8 cellular contexts compared by ENCODE assay signal in the genomic region with DNA sequence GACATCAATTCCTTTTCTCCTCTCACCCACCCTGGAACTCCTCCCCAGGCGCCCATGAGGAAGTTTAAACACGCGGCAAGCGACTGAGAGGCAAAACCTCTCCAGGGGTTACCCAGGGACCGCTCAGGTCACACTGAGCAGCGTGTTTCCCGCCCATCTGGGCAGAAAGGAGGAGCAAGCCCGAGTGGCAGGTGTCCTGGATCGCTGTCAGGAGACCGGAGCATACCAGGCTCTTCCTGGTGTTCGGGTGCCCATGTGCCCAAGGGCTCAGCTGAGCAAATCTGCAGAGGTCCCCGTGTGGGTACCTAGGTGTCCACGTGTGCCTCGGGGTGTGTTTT. TPM values are rescaled to one million over a fixed set of nuclear protein-coding genes. Genes with fewer than 3 reads are reported as not detected.
A peak's percentile ranks its signal among the peaks of the same experiment; 100 is the strongest.
DNase-seq lines count a peak whose midpoint lies in the region; ATAC-seq and TF ChIP-seq lines count a peak whose summit lies in the region.

No MANE protein-coding gene starts in this region.

- H3K9me3 Mint-ChIP-seq in CD4-positive, alpha-beta T cell, result no peaks in the 10 kb centered on the region
- H3K9me3 Mint-ChIP-seq in MCF 10A (ENCODE audit: unreplicated experiment), result no peaks in the 10 kb centered on the region

- peak overlapping the region; percentile 81 for H3K9ac ChIP-seq in NT2/D1 (ENCODE audit: insufficient read length, low read depth)

- no peaks in the 10 kb centered on the region for H3K4me1 ChIP-seq in NT2/D1 (ENCODE audit: insufficient read depth, insufficient read length)

- peaks cover 22% of the 10 kb centered on the region for H3K4me1 Mint-ChIP-seq in CD4-positive, alpha-beta T cell (ENCODE audit: low read depth)
- peaks cover 7% of the 10 kb centered on the region for H3K4me1 Mint-ChIP-seq in MCF 10A (ENCODE audit: insufficient read depth, unreplicated experiment)

- peak overlapping the region; percentile 93 for H3K4me3 ChIP-seq in NT2/D1 (ENCODE audit: insufficient read length, low read depth)

- no peak for TF ChIP-seq CTCF in CD4-positive, alpha-beta T cell (IDR thresholded peaks at IDR 0.05)
- no peak for TF ChIP-seq CTCF in MCF 10A (IDR thresholded peaks at IDR 0.05; ENCODE audit: unreplicated experiment)
- TF ChIP-seq CTCF in GM13976 (IDR thresholded peaks at IDR 0.05; ENCODE audit: borderline replicate concordance, control extremely low read depth, extremely low read depth, insufficient read depth, missing control alignments), result no peak

- peak in 5 of 10 experiments; percentile 14 to 28 (median 19) for DNase-seq in CD4-positive, alpha-beta T cell
- no peak for DNase-seq in NT2/D1 (ENCODE audit: low read depth, low spot score)
- DNase-seq in MCF 10A (ENCODE audit: unreplicated experiment), result peak; percentile 51
- DNase-seq in left colon, result peak; percentile 66 to 67
- peak in 2 of 3 donors; percentile 33 to 40 for DNase-seq in stimulated activated CD4-positive, alpha-beta T cell treated with anti-CD3 and anti-CD28 coated beads, TNF-alpha, amount 100 ng/mL, for 48 hours (ENCODE audit: low read depth in 3 of 3)
- no peak for DNase-seq in GM13976 (ENCODE audit: low spot score)

- no peaks in the 10 kb centered on the region for H3K27me3 Mint-ChIP-seq in CD4-positive, alpha-beta T cell
- H3K27me3 Mint-ChIP-seq in MCF 10A (ENCODE audit: insufficient read depth, unreplicated experiment), result no peaks in the 10 kb centered on the region

- POLR2A ChIA-PET in CD4-positive, alpha-beta T cell (lab: Charles Lee), result interaction anchor here (0.5 to 3.2 kb wide), 50 partner anchors 9 to 567 kb away, joined by 3 to 181 read pairs (median 4); a partner anchor contains a TSS
- POLR2A ChIA-PET in MCF 10A (lab: Yijun Ruan, JAX), result interaction anchor here (0.6 to 5.7 kb wide), 22 partner anchors 9 to 276 kb away, joined by 3 to 96 read pairs (median 6); a partner anchor contains a TSS

- intact Hi-C loops in CD4-positive, alpha-beta T cell (cut with DNase I, micrococcal nuclease), result loop anchor here (1.0 to 5.0 kb wide), 6 partner anchors 17 to 228 kb away; a partner anchor contains a TSS
- intact Hi-C loops in MCF 10A (cut with micrococcal nuclease), result loop anchor here (1.0 kb wide), 1 partner anchor 124 kb away; no protein-coding TSS in a partner anchor
- intact Hi-C loops in left colon (cut with DNase I, micrococcal nuclease), result no loop called here

- H3K4me3 Mint-ChIP-seq in CD4-positive, alpha-beta T cell, result peak overlapping the region; percentile 99
- H3K4me3 Mint-ChIP-seq in MCF 10A (ENCODE audit: unreplicated experiment), result peak overlapping the region; percentile 98

- no peaks in the 10 kb centered on the region for H3K9me3 ChIP-seq in CD4-positive, alpha-beta T cell (ENCODE audit: control insufficient read depth, low read length)
- no peaks in the 10 kb centered on the region for H3K9me3 ChIP-seq in NT2/D1 (ENCODE audit: insufficient read depth, low read length)

- H3K36me3 Mint-ChIP-seq in CD4-positive, alpha-beta T cell (ENCODE audit: low read depth), result peaks cover 24% of the 10 kb centered on the region
- peaks cover 19% of the 10 kb centered on the region for H3K36me3 Mint-ChIP-seq in MCF 10A (ENCODE audit: insufficient read depth, unreplicated experiment)

- H3K27ac Mint-ChIP-seq in CD4-positive, alpha-beta T cell, result peak overlapping the region; percentile 98
- peak overlapping the region; percentile 97 for H3K27ac Mint-ChIP-seq in MCF 10A (ENCODE audit: low read depth, unreplicated experiment)

- in situ Hi-C loops in GM13976 (cut with MboI; ENCODE audit: low sequenced_read_pairs, unreplicated experiment), result no loop called here

- H3K27ac ChIP-seq in CD4-positive, alpha-beta T cell (ENCODE audit: low read depth, low read length), result peak overlapping the region; percentile 99

- CTCF ChIA-PET in CD4-positive, alpha-beta T cell (lab: Charles Lee), result interaction anchor here (0.6 to 4.9 kb wide), 16 partner anchors 18 to 566 kb away, joined by 3 to 66 read pairs (median 4); a partner anchor contains a TSS
- CTCF ChIA-PET in MCF 10A (lab: Yijun Ruan, JAX), result interaction anchor here (0.6 to 2.0 kb wide), 10 partner anchors 10 to 457 kb away, joined by 3 to 13 read pairs (median 4); a partner anchor contains a TSS

- H3K27me3 ChIP-seq in CD4-positive, alpha-beta T cell (ENCODE audit: control insufficient read depth, insufficient read depth, low read length), result no peaks in the 10 kb centered on the region
- peaks cover 7% of the 10 kb centered on the region for H3K27me3 ChIP-seq in NT2/D1 (ENCODE audit: insufficient read depth, insufficient read length)

- no TSS peak for BruUV-seq in MCF 10A (replicated peaks; lab: Mats Ljungman, UMichigan)

- peak; percentile 1 for ATAC-seq in CD4-positive, alpha-beta T cell (ENCODE audit: poor library complexity)
- ATAC-seq in GM19351 (IDR thresholded peaks at IDR 0.05; ENCODE audit: unreplicated experiment) (peak; percentile 20), HG03565 (IDR thresholded peaks at IDR 0.05; ENCODE audit: unreplicated experiment) (peak; percentile 2), left colon (peak; percentile 61)

- peaks cover 26% of the 10 kb centered on the region for H3K36me3 ChIP-seq in NT2/D1 (ENCODE audit: insufficient read depth, insufficient read length, low read length)

RNA-seq across cellular contexts. Expression of a gene that starts 0.5 kb away (rescaled TPM):
- 10 to 100 TPM; 11.1 to 12.0 TPM for total RNA-seq in CD4-positive, alpha-beta T cell
- total RNA-seq in MCF 10A (2022), result 14.8 and 22.6 TPM in 2 replicates
- total RNA-seq in left colon, result 10 to 100 TPM; 10.7 to 14.0 TPM

RNA-seq across cellular contexts. Expression of a gene that starts 17.7 kb away (rescaled TPM):
- 10 to 100 TPM; 29.4 to 32.4 TPM for total RNA-seq in CD4-positive, alpha-beta T cell
- total RNA-seq in MCF 10A (2022) (23.3 and 29.6 TPM in 2 replicates), left colon (10 to 100 TPM; 18.4 to 24.7 TPM)

RNA-seq across cellular contexts. Expression of a gene that starts 27.1 kb away (rescaled TPM):
- 10 to 100 TPM; 33.2 to 35.2 TPM for total RNA-seq in CD4-positive, alpha-beta T cell
- total RNA-seq in MCF 10A (2022) (73.9 and 75.0 TPM in 2 replicates), left colon (10 to 100 TPM; 48.1 to 66.9 TPM)

RNA-seq across cellular contexts. Expression of a gene that starts 27.3 kb away (rescaled TPM):
- 10 to 100 TPM; 88.8 to 96.5 TPM for total RNA-seq in CD4-positive, alpha-beta T cell
- 32.7 and 39.5 TPM in 2 replicates for total RNA-seq in MCF 10A (2022)
- 10 to 100 TPM; 39.9 to 46.5 TPM for total RNA-seq in left colon

Comparison
In these comparisons a context has a peak if more than half of its experiments do, and no peak if none do; other contexts are left out.
1. ATAC-seq: peak in every context shown above with its lines; median percentile 61 in left colon; 20 in GM19351; 2 in HG03565; 1 in CD4-positive, alpha-beta T cell.
2. DNase-seq: peak in MCF 10A (single experiment), left colon (2 of 2) and stimulated activated CD4-positive, alpha-beta T cell treated with anti-CD3 and anti-CD28 coated beads, TNF-alpha, amount 100 ng/mL, for 48 hours (2 of 3); none in NT2/D1 (single experiment) and GM13976 (single experiment).
3. intact Hi-C loops: an anchor here in CD4-positive, alpha-beta T cell (1.0 to 5.0 kb wide) and MCF 10A (1.0 kb wide); none called in left colon.